33 cellular contexts compared by ENCODE assay signal in genomic region chr15:97174886-97175540, GRCh38.
"Had no signal": no experiment of that assay in that cellular context is flagged by ENCODE, and none has a peak within 500 bp of the region (broad histone marks: within the 10 kb centered on the region; RNA-seq: fewer than 3 reads in every experiment).

No MANE protein-coding gene starts in this region.

- H3K27ac Mint-ChIP-seq: activated CD4-positive, alpha-beta memory T cell treated with anti-CD3 and anti-CD28 coated beads, Interleukin-2, amount 10 ng/mL, durations not matched to agents 7 days and 5 days; activated CD4-positive, alpha-beta T cell treated with anti-CD3 and anti-CD28 coated beads, Interleukin-2, amount 10 ng/mL, durations not matched to agents 7 days and 5 days; activated naive CD4-positive, alpha-beta T cell treated with anti-CD3 and anti-CD28 coated beads, Interleukin-2, amount 10 ng/mL, durations not matched to agents 7 days and 5 days; activated naive CD8-positive, alpha-beta T cell treated with anti-CD3 and anti-CD28 coated beads, Interleukin-2, amount 10 ng/mL, durations not matched to agents 7 days and 5 days; activated T-cell treated with anti-CD3 and anti-CD28 coated beads, Interleukin-2, amount 50 U/mL, for 24 hours; effector memory CD8-positive, alpha-beta T cell; immature natural killer cell; naive thymus-derived CD4-positive, alpha-beta T cell; stimulated activated effector memory CD8-positive, alpha-beta T cell treated with anti-CD3 and anti-CD28 coated beads, Interleukin-12 subunit alpha, Interleukin-12 subunit beta, amount 100 ng/mL, for 72 hours; stimulated activated naive CD8-positive, alpha-beta T cell treated with anti-CD3 and anti-CD28 coated beads, Interleukin-15, Interleukin-2, amounts not matched to agents 100 ng/mL and 50 ng/mL, for 24 hours; WTC11 had no signal

- H3K9me3 Mint-ChIP-seq: activated CD4-positive, alpha-beta T cell treated with anti-CD3 and anti-CD28 coated beads, Interleukin-2, amount 10 ng/mL, durations not matched to agents 7 days and 5 days; activated naive CD4-positive, alpha-beta T cell treated with anti-CD3 and anti-CD28 coated beads, Interleukin-2, amount 10 ng/mL, durations not matched to agents 7 days and 5 days; activated naive CD8-positive, alpha-beta T cell treated with anti-CD3 and anti-CD28 coated beads, Interleukin-2, amount 10 ng/mL, durations not matched to agents 7 days and 5 days; neural crest cell had no signal

- ATAC-seq: effector memory CD8-positive, alpha-beta T cell; heart left ventricle; left colon; naive thymus-derived CD4-positive, alpha-beta T cell; pancreas; stimulated activated effector memory CD8-positive, alpha-beta T cell treated with anti-CD3 and anti-CD28 coated beads, Interleukin-12 subunit alpha, Interleukin-12 subunit beta, amount 100 ng/mL, for 72 hours; WTC11 had no signal

- H3K4me3 ChIP-seq: heart left ventricle, pancreas, prostate gland, sigmoid colon, thoracic aorta had no signal

- H3K27ac ChIP-seq: heart left ventricle, pancreas, prostate gland, sigmoid colon, thoracic aorta had no signal

- H3K36me3 Mint-ChIP-seq: activated naive CD4-positive, alpha-beta T cell treated with anti-CD3 and anti-CD28 coated beads, Interleukin-2, amount 10 ng/mL, durations not matched to agents 7 days and 5 days; activated naive CD8-positive, alpha-beta T cell treated with anti-CD3 and anti-CD28 coated beads, Interleukin-2, amount 10 ng/mL, durations not matched to agents 7 days and 5 days; immature natural killer cell; naive thymus-derived CD4-positive, alpha-beta T cell; stimulated activated effector memory CD8-positive, alpha-beta T cell treated with anti-CD3 and anti-CD28 coated beads, Interleukin-12 subunit alpha, Interleukin-12 subunit beta, amount 100 ng/mL, for 72 hours; WTC11 had no signal

- H3K4me1 Mint-ChIP-seq: activated CD4-positive, alpha-beta memory T cell treated with anti-CD3 and anti-CD28 coated beads, Interleukin-2, amount 10 ng/mL, durations not matched to agents 7 days and 5 days; activated CD4-positive, alpha-beta T cell treated with anti-CD3 and anti-CD28 coated beads, Interleukin-2, amount 10 ng/mL, durations not matched to agents 7 days and 5 days; activated naive CD4-positive, alpha-beta T cell treated with anti-CD3 and anti-CD28 coated beads, Interleukin-2, amount 10 ng/mL, durations not matched to agents 7 days and 5 days; activated naive CD8-positive, alpha-beta T cell treated with anti-CD3 and anti-CD28 coated beads, Interleukin-2, amount 10 ng/mL, durations not matched to agents 7 days and 5 days; immature natural killer cell; stimulated activated effector memory CD8-positive, alpha-beta T cell treated with anti-CD3 and anti-CD28 coated beads, Interleukin-12 subunit alpha, Interleukin-12 subunit beta, amount 100 ng/mL, for 72 hours had no signal

- H3K4me1 ChIP-seq: heart left ventricle, pancreas, prostate gland, sigmoid colon had no signal

- H3K27me3 Mint-ChIP-seq: activated CD4-positive, alpha-beta memory T cell treated with anti-CD3 and anti-CD28 coated beads, Interleukin-2, amount 10 ng/mL, durations not matched to agents 7 days and 5 days; activated CD4-positive, alpha-beta T cell treated with anti-CD3 and anti-CD28 coated beads, Interleukin-2, amount 10 ng/mL, durations not matched to agents 7 days and 5 days; activated naive CD4-positive, alpha-beta T cell treated with anti-CD3 and anti-CD28 coated beads, Interleukin-2, amount 10 ng/mL, durations not matched to agents 7 days and 5 days; activated naive CD8-positive, alpha-beta T cell treated with anti-CD3 and anti-CD28 coated beads, Interleukin-2, amount 10 ng/mL, durations not matched to agents 7 days and 5 days; effector memory CD8-positive, alpha-beta T cell; stimulated activated naive CD8-positive, alpha-beta T cell treated with anti-CD3 and anti-CD28 coated beads, Interleukin-15, Interleukin-2, amounts not matched to agents 100 ng/mL and 50 ng/mL, for 24 hours had no signal

- H3K27me3 ChIP-seq: sigmoid colon had no signal

- H3K4me3 Mint-ChIP-seq: activated CD4-positive, alpha-beta memory T cell treated with anti-CD3 and anti-CD28 coated beads, Interleukin-2, amount 10 ng/mL, durations not matched to agents 7 days and 5 days; activated CD4-positive, alpha-beta T cell treated with anti-CD3 and anti-CD28 coated beads, Interleukin-2, amount 10 ng/mL, durations not matched to agents 7 days and 5 days; activated naive CD4-positive, alpha-beta T cell treated with anti-CD3 and anti-CD28 coated beads, Interleukin-2, amount 10 ng/mL, durations not matched to agents 7 days and 5 days; activated naive CD8-positive, alpha-beta T cell treated with anti-CD3 and anti-CD28 coated beads, Interleukin-2, amount 10 ng/mL, durations not matched to agents 7 days and 5 days; activated T-cell treated with anti-CD3 and anti-CD28 coated beads, Interleukin-2, amount 50 U/mL, for 24 hours; effector memory CD8-positive, alpha-beta T cell; immature natural killer cell; naive thymus-derived CD4-positive, alpha-beta T cell; neural crest cell; stimulated activated effector memory CD8-positive, alpha-beta T cell treated with anti-CD3 and anti-CD28 coated beads, Interleukin-12 subunit alpha, Interleukin-12 subunit beta, amount 100 ng/mL, for 72 hours; stimulated activated naive CD8-positive, alpha-beta T cell treated with anti-CD3 and anti-CD28 coated beads, Interleukin-15, Interleukin-2, amounts not matched to agents 100 ng/mL and 50 ng/mL, for 24 hours; WTC11 had no signal

- DNase-seq: activated CD4-positive, alpha-beta memory T cell treated with anti-CD3 and anti-CD28 coated beads, Interleukin-2, amount 10 ng/mL, durations not matched to agents 7 days and 5 days; activated CD4-positive, alpha-beta T cell treated with anti-CD3 and anti-CD28 coated beads for 1 hour; activated CD4-positive, alpha-beta T cell treated with anti-CD3 and anti-CD28 coated beads, Interleukin-2, amount 10 ng/mL, durations not matched to agents 7 days and 5 days; activated CD8-positive, alpha-beta memory T cell treated with anti-CD3 and anti-CD28 coated beads, Interleukin-2, amount 50 U/mL, for 48 hours; activated gamma-delta T cell; activated naive CD4-positive, alpha-beta T cell treated with anti-CD3 and anti-CD28 coated beads, Interleukin-2, amount 10 ng/mL, durations not matched to agents 7 days and 5 days; activated naive CD8-positive, alpha-beta T cell treated with anti-CD3 and anti-CD28 coated beads, Interleukin-2, amount 10 ng/mL, durations not matched to agents 7 days and 5 days; activated T-cell treated with anti-CD3 and anti-CD28 coated beads, Interleukin-2, amount 50 U/mL, for 24 hours; amniotic stem cell; caudate nucleus; cortex of kidney; effector memory CD8-positive, alpha-beta T cell; foreskin fibroblast; heart left ventricle; hypothalamus; immature natural killer cell; kidney; left colon; midbrain; naive thymus-derived CD4-positive, alpha-beta T cell; nucleus accumbens; pancreas; retina; sigmoid colon; small intestine; stimulated activated CD4-positive, alpha-beta T cell treated with anti-CD3 and anti-CD28 coated beads, Interleukin-4, amount 100 ng/mL, for 24 hours; trophoblast cell had no signal

- H3K36me3 ChIP-seq: heart left ventricle, pancreas, prostate gland, sigmoid colon, thoracic aorta had no signal

- H3K9me3 ChIP-seq: pancreas, prostate gland, sigmoid colon, thoracic aorta had no signal
